ENCODE assay signal across 1 cellular context in genomic region chr4:86498560-86499166, GRCh38.
TF ChIP-seq lines count a peak whose summit lies in the region.

No MANE protein-coding gene starts in this region.

TF ChIP-seq in HCT116, 20 proteins besides CTCF, POLR2A, EP300 and RAD21 (continued from another document):
- no peak for TF ChIP-seq TCF7L2 (IDR thresholded peaks at IDR 0.05; ENCODE audit: borderline replicate concordance, extremely low read depth, insufficient read depth, insufficient read length)
- TF ChIP-seq ZFX (IDR thresholded peaks at IDR 0.05), result no peak
- no peak for TF ChIP-seq ZNF274 (IDR thresholded peaks at IDR 0.05; ENCODE audit: low read depth, low read length)
- no peak for TF ChIP-seq CEBPB (IDR thresholded peaks at IDR 0.05; ENCODE audit: low read depth)
- no peak for TF ChIP-seq EGR1 (IDR thresholded peaks at IDR 0.05; ENCODE audit: low read depth)
